Comparison of ENCODE assay signal across 19 cellular contexts in genomic region chr3:24364359-24364758, GRCh38.
DNase-seq lines count a peak whose midpoint lies in the region; ATAC-seq and TF ChIP-seq lines count a peak whose summit lies in the region.
"Had no signal": no experiment of that assay in that cellular context is flagged by ENCODE, and none has a peak within 500 bp of the region (broad histone marks: within the 10 kb centered on the region; RNA-seq: fewer than 3 reads in every experiment).

No MANE protein-coding gene starts in this region.

- no peaks in the 10 kb centered on the region for H3K4me1 Mint-ChIP-seq in activated T-helper 1 cell treated with anti-CD3 and anti-CD28 coated beads, Interleukin-12 subunit alpha, Interleukin-12 subunit beta, Interleukin-2, Interleukin-4 antibody, amounts not matched to agents 30 ng/mL and 10 ng/mL and 1 ng/mL, durations not matched to agents 14 hours and 24 hours and 36 hours (ENCODE audit: low read depth)
- H3K4me1 Mint-ChIP-seq: CD8-positive, alpha-beta memory T cell had no signal

- H3K27ac ChIP-seq in GM23248 (no peak overlapping the region), Panc1 (ENCODE audit: low read length) (peak overlapping the region; percentile 79), hepatocyte (peak overlapping the region; percentile 46), thoracic aorta (peak overlapping the region; percentile 35 to 74)
- H3K27ac ChIP-seq: KMS-11 had no signal

- no peak overlapping the region for H3K9ac ChIP-seq in GM23248
- H3K9ac ChIP-seq: KMS-11 had no signal

- 92 to 97% methylated on average over 1 of the region's 1 CpG for WGBS in GM23248 (ENCODE audit: low coverage in 1 of 2, low lambda C conversion rate in 2 of 2, missing lambda C conversion rate in 2 of 2), 2 experiments
- 97% methylated on average over 1 of the region's 1 CpG for WGBS in hepatocyte (ENCODE audit: low lambda C conversion rate, missing lambda C conversion rate)

- H3K4me2 ChIP-seq in GM23248 (ENCODE audit: unreplicated experiment) (peak overlapping the region; percentile 53), hepatocyte (no peak overlapping the region)
- H3K4me2 ChIP-seq: KMS-11 had no signal

- H3K9me3 ChIP-seq in GM23248 (ENCODE audit: low read depth) (no peaks in the 10 kb centered on the region), Panc1 (ENCODE audit: control insufficient read depth, insufficient read depth, low read depth, low read length) (no peaks in the 10 kb centered on the region), hepatocyte (ENCODE audit: low read depth) (no peaks in the 10 kb centered on the region), thoracic aorta (no peaks in the 10 kb centered on the region)

- H3K27ac Mint-ChIP-seq in activated T-helper 1 cell treated with anti-CD3 and anti-CD28 coated beads, Interleukin-12 subunit alpha, Interleukin-12 subunit beta, Interleukin-2, Interleukin-4 antibody, amounts not matched to agents 30 ng/mL and 10 ng/mL and 1 ng/mL, durations not matched to agents 14 hours and 24 hours and 36 hours = no peak overlapping the region
- H3K27ac Mint-ChIP-seq: CD8-positive, alpha-beta memory T cell had no signal

- POLR2A ChIA-PET in Panc1 (lab: Charles Lee) = no interaction called here

- no TSS peak for BruUV-seq in Panc1 (replicated peaks; lab: Mats Ljungman, UMichigan)

- H3F3A ChIP-seq in GM23248 (ENCODE audit: insufficient read depth) = peaks cover 7% of the 10 kb centered on the region; the same call in 1 of the 2 replicates

- H3K4me3 ChIP-seq in GM23248 (no peak overlapping the region), Panc1 (ENCODE audit: low read depth in 2 of 2, low read length in 2 of 2) (no peak overlapping the region), hepatocyte (no peak overlapping the region), thoracic aorta (no peak overlapping the region)

- ATAC-seq in Panc1 (no peak), thoracic aorta (ENCODE audit: insufficient number of reproducible peaks, low FRiP score, low read depth) (no peak), GM21447 (IDR thresholded peaks at IDR 0.05; ENCODE audit: unreplicated experiment) (no peak), HG03175 (IDR thresholded peaks at IDR 0.05; ENCODE audit: unreplicated experiment) (no peak)

- H3K9me2 ChIP-seq in GM23248 (ENCODE audit: insufficient read depth) (no peaks in the 10 kb centered on the region; the same call in 1 of the 2 replicates), hepatocyte (replicated peaks; ENCODE audit: insufficient read depth) (no peaks in the 10 kb centered on the region)

- TF ChIP-seq CTCF in Panc1 (IDR thresholded peaks at IDR 0.05) = no peak
- no peak for TF ChIP-seq CTCF in hepatocyte (IDR thresholded peaks at IDR 0.05; ENCODE audit: poor library complexity)
- no peak for TF ChIP-seq CTCF in thoracic aorta (IDR thresholded peaks at IDR 0.05)

- no peak overlapping the region for H3K4me3 Mint-ChIP-seq in activated T-helper 1 cell treated with anti-CD3 and anti-CD28 coated beads, Interleukin-12 subunit alpha, Interleukin-12 subunit beta, Interleukin-2, Interleukin-4 antibody, amounts not matched to agents 30 ng/mL and 10 ng/mL and 1 ng/mL, durations not matched to agents 14 hours and 24 hours and 36 hours
- H3K4me3 Mint-ChIP-seq: CD8-positive, alpha-beta memory T cell had no signal

- H3K4me1 ChIP-seq in GM23248 (ENCODE audit: insufficient read depth) (peaks cover 24% of the 10 kb centered on the region), Panc1 (ENCODE audit: control insufficient read depth, insufficient read depth, low read length) (peaks cover 22% of the 10 kb centered on the region), hepatocyte (ENCODE audit: insufficient read depth) (peaks cover 39% of the 10 kb centered on the region), thoracic aorta (ENCODE audit: control insufficient read depth in 1 of 2, low read depth in 2 of 2) (peaks cover 44 to 99% of the 10 kb centered on the region in 2 donors)

- CTCF ChIA-PET in Panc1 (lab: Charles Lee) = interaction anchor here (1.6 kb wide), 1 partner anchor 132 kb away, joined by 5 read pairs; no protein-coding TSS in a partner anchor

- in situ Hi-C loops in GM23248 (cut with MboI) (no loop called here), Panc1 (cut with HindIII; ENCODE audit: low pct_unique_long_range_greater_than_20kb, low sequenced_read_pairs) (no loop called here)

- H3K9me3 Mint-ChIP-seq in activated T-helper 1 cell treated with anti-CD3 and anti-CD28 coated beads, Interleukin-12 subunit alpha, Interleukin-12 subunit beta, Interleukin-2, Interleukin-4 antibody, amounts not matched to agents 30 ng/mL and 10 ng/mL and 1 ng/mL, durations not matched to agents 14 hours and 24 hours and 36 hours = no peaks in the 10 kb centered on the region

- no peaks in the 10 kb centered on the region for H3K79me2 ChIP-seq in GM23248 (ENCODE audit: insufficient read depth)
- peaks cover 69% of the 10 kb centered on the region for H3K79me2 ChIP-seq in hepatocyte

- H4K20me1 ChIP-seq in GM23248 (ENCODE audit: insufficient read depth) (no peaks in the 10 kb centered on the region), hepatocyte (ENCODE audit: insufficient read depth, poor library complexity, severe bottlenecking) (no peaks in the 10 kb centered on the region)

- no peak for DNase-seq in GM23248
- DNase-seq in Panc1 (ENCODE audit: low read depth, low spot score) = no peak
- no peak for DNase-seq in hepatocyte (ENCODE audit: low spot score)
- no peak for DNase-seq in thoracic aorta (ENCODE audit: low spot score)
- no peak for DNase-seq in activated T-helper 1 cell treated with anti-CD3 and anti-CD28 coated beads, Interleukin-12 subunit alpha, Interleukin-12 subunit beta, Interleukin-2, Interleukin-4 antibody, amounts not matched to agents 30 ng/mL and 10 ng/mL and 1 ng/mL, durations not matched to agents 14 hours and 24 hours and 36 hours (ENCODE audit: low spot score)
- DNase-seq: C1 segment of cervical spinal cord; CD8-positive, alpha-beta memory T cell; GOT3; NCI-H1048; NCI-H1436; NCI-H1930; NCI-H345; NCI-H526; NK-92 treated with Interleukin-12 subunit alpha and Interleukin-12 subunit beta, amount 100 ng/mL, for 24 hours; RPMI8226; SIG-M5 had no signal

- intact Hi-C loops in Panc1 (cut with micrococcal nuclease; ENCODE audit: unreplicated experiment) = no loop called here
- intact Hi-C loops in activated T-helper 1 cell treated with anti-CD3 and anti-CD28 coated beads, Interleukin-12 subunit alpha, Interleukin-12 subunit beta, Interleukin-2, Interleukin-4 antibody, amounts not matched to agents 30 ng/mL and 10 ng/mL and 1 ng/mL, durations not matched to agents 14 hours and 24 hours and 36 hours (cut with micrococcal nuclease) = no loop called here

- no peaks in the 10 kb centered on the region for H3K27me3 Mint-ChIP-seq in activated T-helper 1 cell treated with anti-CD3 and anti-CD28 coated beads, Interleukin-12 subunit alpha, Interleukin-12 subunit beta, Interleukin-2, Interleukin-4 antibody, amounts not matched to agents 30 ng/mL and 10 ng/mL and 1 ng/mL, durations not matched to agents 14 hours and 24 hours and 36 hours (ENCODE audit: insufficient read depth)
- H3K27me3 Mint-ChIP-seq: CD8-positive, alpha-beta memory T cell had no signal

- H2AFZ ChIP-seq in GM23248 (no peak overlapping the region), hepatocyte (no peak overlapping the region)

- no peaks in the 10 kb centered on the region for H3K36me3 Mint-ChIP-seq in activated T-helper 1 cell treated with anti-CD3 and anti-CD28 coated beads, Interleukin-12 subunit alpha, Interleukin-12 subunit beta, Interleukin-2, Interleukin-4 antibody, amounts not matched to agents 30 ng/mL and 10 ng/mL and 1 ng/mL, durations not matched to agents 14 hours and 24 hours and 36 hours (ENCODE audit: low read depth)
- H3K36me3 Mint-ChIP-seq: CD8-positive, alpha-beta memory T cell had no signal

- H3K27me3 ChIP-seq in GM23248 (replicated peaks; ENCODE audit: insufficient read depth) (no peaks in the 10 kb centered on the region), Panc1 (ENCODE audit: control insufficient read depth, insufficient read depth, low read length) (no peaks in the 10 kb centered on the region), hepatocyte (no peaks in the 10 kb centered on the region), thoracic aorta (replicated peaks; ENCODE audit: insufficient read depth) (no peaks in the 10 kb centered on the region)

- H3K36me3 ChIP-seq in GM23248 (ENCODE audit: low read depth) = no peaks in the 10 kb centered on the region
- H3K36me3 ChIP-seq in Panc1 (ENCODE audit: control insufficient read depth, insufficient read depth, low read length) = no peaks in the 10 kb centered on the region
- H3K36me3 ChIP-seq in hepatocyte (replicated peaks; ENCODE audit: insufficient read depth, low read depth) = no peaks in the 10 kb centered on the region
- no peaks in the 10 kb centered on the region for H3K36me3 ChIP-seq in thoracic aorta
